ENCODE assay signal across 14 cellular contexts in genomic region chr2:64295326-64296149, GRCh38.
DNase-seq lines count a peak whose midpoint lies in the region; ATAC-seq and TF ChIP-seq lines count a peak whose summit lies in the region.
"Had no signal": no experiment of that assay in that cellular context is flagged by ENCODE, and none has a peak within 500 bp of the region (broad histone marks: within the 10 kb centered on the region; RNA-seq: fewer than 3 reads in every experiment).

No MANE protein-coding gene starts in this region.

- H3K9me3 ChIP-seq in PC-9 (ENCODE audit: insufficient read depth, low read depth), result no peaks in the 10 kb centered on the region

- H3K4me3 ChIP-seq in PC-9, result no peak overlapping the region
- no peak overlapping the region for H3K4me3 ChIP-seq in coronary artery
- H3K4me3 ChIP-seq: GM23338 had no signal

- POLR2A ChIA-PET in PC-9 (lab: Charles Lee; ENCODE audit: unreplicated experiment), result interaction anchor here (0.6 kb wide), 1 partner anchor 223 kb away, joined by 3 read pairs; no protein-coding TSS in a partner anchor

- BruUV-seq in PC-9 (replicated peaks; lab: Mats Ljungman, UMichigan), result no TSS peak

- no peak overlapping the region for H3K4me2 ChIP-seq in PC-9
- H3K4me2 ChIP-seq: GM23338 had no signal

- peaks cover 17% of the 10 kb centered on the region for H3K27me3 Mint-ChIP-seq in stimulated activated naive CD8-positive, alpha-beta T cell treated with anti-CD3 and anti-CD28 coated beads, Interleukin-15, amount 100 ng/mL, for 72 hours
- no peaks in the 10 kb centered on the region for H3K27me3 Mint-ChIP-seq in mesothelial cell of epicardium (ENCODE audit: low read depth)

- peak in 2 of 3 donors; percentile 50 to 54 for DNase-seq in stimulated activated CD4-positive, alpha-beta T cell treated with anti-CD3 and anti-CD28 coated beads, Interleukin-12 subunit alpha, Interleukin-12 subunit beta, amount 100 ng/mL, for 48 hours (ENCODE audit: low read depth in 2 of 3, low spot score in 1 of 3)
- no peak for DNase-seq in stimulated activated CD4-positive, alpha-beta T cell treated with anti-CD3 and anti-CD28 coated beads, Interleukin-12 subunit alpha, Interleukin-12 subunit beta, amount 100 ng/mL, for 4 hours
- DNase-seq in activated naive CD4-positive, alpha-beta T cell treated with anti-CD3 and anti-CD28 coated beads, Interleukin-2, amount 50 U/mL, for 16 hours, result peak; percentile 31
- DNase-seq in stimulated activated naive CD8-positive, alpha-beta T cell treated with anti-CD3 and anti-CD28 coated beads, Interleukin-15, amount 100 ng/mL, for 72 hours, result peak; percentile 31 to 50
- DNase-seq in mesothelial cell of epicardium (ENCODE audit: low spot score in 2 of 2, unreplicated experiment in 2 of 2) (no peak), PC-9 (no peak), coronary artery (ENCODE audit: low spot score) (no peak)
- DNase-seq: CD8-positive, alpha-beta T cell; left colon; NCI-H2171; SHP77 had no signal

- 0 out of 2 replicates have a peak, but pooled peaks cover 4% of the 10 kb centered on the region for H3F3A ChIP-seq in PC-9 (ENCODE audit: insufficient read depth, low read depth)

- H3K79me2 ChIP-seq in PC-9 (ENCODE audit: low read depth), result no peaks in the 10 kb centered on the region

- H3K9me3 Mint-ChIP-seq in stimulated activated naive CD8-positive, alpha-beta T cell treated with anti-CD3 and anti-CD28 coated beads, Interleukin-15, amount 100 ng/mL, for 72 hours, result peaks cover 0 to 6% of the 10 kb centered on the region in 2 donors
- H3K9me3 Mint-ChIP-seq in mesothelial cell of epicardium, result no peaks in the 10 kb centered on the region
- H3K9me3 Mint-ChIP-seq: CD8-positive, alpha-beta T cell; IgD-negative memory B cell had no signal

- no peaks in the 10 kb centered on the region for H4K20me1 ChIP-seq in PC-9 (ENCODE audit: insufficient read depth)

- H3K27me3 ChIP-seq in PC-9 (ENCODE audit: insufficient read depth, low read depth), result no peaks in the 10 kb centered on the region

- H3K27ac Mint-ChIP-seq in stimulated activated naive CD8-positive, alpha-beta T cell treated with anti-CD3 and anti-CD28 coated beads, Interleukin-15, amount 100 ng/mL, for 72 hours, result no peak overlapping the region
- no peak overlapping the region for H3K27ac Mint-ChIP-seq in mesothelial cell of epicardium
- H3K27ac Mint-ChIP-seq: CD8-positive, alpha-beta T cell; GM23338; IgD-negative memory B cell had no signal

- H2AFZ ChIP-seq in PC-9, result no peak overlapping the region
- H2AFZ ChIP-seq: GM23338 had no signal

- peak; percentile 91 for ATAC-seq in HG02798 (IDR thresholded peaks at IDR 0.05; ENCODE audit: poor library complexity, unreplicated experiment)
- peak; percentile 99 for ATAC-seq in stimulated activated naive CD8-positive, alpha-beta T cell treated with anti-CD3 and anti-CD28 coated beads, Interleukin-15, amount 100 ng/mL, for 72 hours
- ATAC-seq: CD8-positive, alpha-beta T cell; left colon had no signal

- TF ChIP-seq CTCF in mesothelial cell of epicardium (IDR thresholded peaks at IDR 0.05; ENCODE audit: unreplicated experiment) (no peak), PC-9 (conservative IDR thresholded peaks at IDR 0.05) (no peak), coronary artery (IDR thresholded peaks at IDR 0.05) (no peak)

- H3K4me3 Mint-ChIP-seq in stimulated activated naive CD8-positive, alpha-beta T cell treated with anti-CD3 and anti-CD28 coated beads, Interleukin-15, amount 100 ng/mL, for 72 hours, result peak overlapping the region; percentile 5 to 30
- no peak overlapping the region for H3K4me3 Mint-ChIP-seq in mesothelial cell of epicardium
- H3K4me3 Mint-ChIP-seq: CD8-positive, alpha-beta T cell; GM23338; IgD-negative memory B cell had no signal

- H3K4me1 ChIP-seq in PC-9 (replicated peaks; ENCODE audit: insufficient read depth), result peaks cover 16% of the 10 kb centered on the region

- intact Hi-C loops in PC-9 (cut with micrococcal nuclease; ENCODE audit: unreplicated experiment), result no loop called here

- no peaks in the 10 kb centered on the region for H3K36me3 Mint-ChIP-seq in mesothelial cell of epicardium
- H3K36me3 Mint-ChIP-seq: CD8-positive, alpha-beta T cell had no signal

- no peaks in the 10 kb centered on the region for H3K36me3 ChIP-seq in PC-9 (ENCODE audit: low read depth)

- no peaks in the 10 kb centered on the region for H3K9me2 ChIP-seq in PC-9 (ENCODE audit: insufficient read depth)

- CTCF ChIA-PET in PC-9 (lab: Charles Lee), result no interaction called here

- peaks cover 25% of the 10 kb centered on the region for H3K4me1 Mint-ChIP-seq in stimulated activated naive CD8-positive, alpha-beta T cell treated with anti-CD3 and anti-CD28 coated beads, Interleukin-15, amount 100 ng/mL, for 72 hours
- H3K4me1 Mint-ChIP-seq in mesothelial cell of epicardium, result peaks cover 10% of the 10 kb centered on the region

- H3K27ac ChIP-seq in PC-9, result no peak overlapping the region
- no peak overlapping the region for H3K27ac ChIP-seq in coronary artery

Comparison
In these comparisons a context has a peak if more than half of its experiments do, and no peak if none do; other contexts are left out.
1. DNase-seq: peak in stimulated activated CD4-positive, alpha-beta T cell treated with anti-CD3 and anti-CD28 coated beads, Interleukin-12 subunit alpha, Interleukin-12 subunit beta, amount 100 ng/mL, for 48 hours (2 of 3), activated naive CD4-positive, alpha-beta T cell treated with anti-CD3 and anti-CD28 coated beads, Interleukin-2, amount 50 U/mL, for 16 hours (single experiment) and stimulated activated naive CD8-positive, alpha-beta T cell treated with anti-CD3 and anti-CD28 coated beads, Interleukin-15, amount 100 ng/mL, for 72 hours (2 of 2); none in stimulated activated CD4-positive, alpha-beta T cell treated with anti-CD3 and anti-CD28 coated beads, Interleukin-12 subunit alpha, Interleukin-12 subunit beta, amount 100 ng/mL, for 4 hours (single experiment), mesothelial cell of epicardium (0 of 2), PC-9 (0 of 2) and coronary artery (single experiment).